ENCODE assay signal across 19 cellular contexts in genomic region chr1:47608296-47608875, GRCh38.
DNase-seq lines count a peak whose midpoint lies in the region; ATAC-seq and TF ChIP-seq lines count a peak whose summit lies in the region.
"Had no signal": no experiment of that assay in that cellular context is flagged by ENCODE, and none has a peak within 500 bp of the region (broad histone marks: within the 10 kb centered on the region; RNA-seq: fewer than 3 reads in every experiment).

No MANE protein-coding gene starts in this region.

- H3K79me2 ChIP-seq in PC-9 (ENCODE audit: low read depth), result no peaks in the 10 kb centered on the region

- POLR2A ChIA-PET in activated CD8-positive, alpha-beta T cell treated with anti-CD3 and anti-CD28 coated beads, Interleukin-2, amount 10 ng/mL, durations not matched to agents 7 days and 5 days (lab: Charles Lee), result no interaction called here
- POLR2A ChIA-PET in activated CD8-positive, alpha-beta T cell treated with anti-CD3 and anti-CD28 coated beads for 36 hours (lab: Charles Lee), result no interaction called here
- POLR2A ChIA-PET in PC-9 (lab: Charles Lee; ENCODE audit: unreplicated experiment), result no interaction called here

- no peak overlapping the region for H3K27ac Mint-ChIP-seq in activated CD8-positive, alpha-beta T cell treated with anti-CD3 and anti-CD28 coated beads, Interleukin-2, amount 10 ng/mL, durations not matched to agents 7 days and 5 days
- H3K27ac Mint-ChIP-seq in activated CD8-positive, alpha-beta T cell treated with anti-CD3 and anti-CD28 coated beads for 36 hours, result no peak overlapping the region

- no peaks in the 10 kb centered on the region for H3K4me1 Mint-ChIP-seq in activated CD8-positive, alpha-beta T cell treated with anti-CD3 and anti-CD28 coated beads, Interleukin-2, amount 10 ng/mL, durations not matched to agents 7 days and 5 days (ENCODE audit: low read depth)
- no peaks in the 10 kb centered on the region for H3K4me1 Mint-ChIP-seq in activated CD8-positive, alpha-beta T cell treated with anti-CD3 and anti-CD28 coated beads for 36 hours (ENCODE audit: low read depth)

- BruUV-seq in PC-9 (replicated peaks; lab: Mats Ljungman, UMichigan), result no TSS peak

- peaks cover 5% of the 10 kb centered on the region for H3K9me3 Mint-ChIP-seq in activated CD8-positive, alpha-beta T cell treated with anti-CD3 and anti-CD28 coated beads, Interleukin-2, amount 10 ng/mL, durations not matched to agents 7 days and 5 days (ENCODE audit: insufficient read depth)
- H3K9me3 Mint-ChIP-seq in activated CD8-positive, alpha-beta T cell treated with anti-CD3 and anti-CD28 coated beads for 36 hours, result peaks cover 6% of the 10 kb centered on the region

- no peaks in the 10 kb centered on the region for H3K36me3 Mint-ChIP-seq in activated CD8-positive, alpha-beta T cell treated with anti-CD3 and anti-CD28 coated beads, Interleukin-2, amount 10 ng/mL, durations not matched to agents 7 days and 5 days (ENCODE audit: low read depth)
- no peaks in the 10 kb centered on the region for H3K36me3 Mint-ChIP-seq in activated CD8-positive, alpha-beta T cell treated with anti-CD3 and anti-CD28 coated beads for 36 hours (ENCODE audit: low read depth)

- no peak for ATAC-seq in activated CD8-positive, alpha-beta T cell treated with anti-CD3 and anti-CD28 coated beads, Interleukin-2, amount 10 ng/mL, durations not matched to agents 7 days and 5 days
- no peak for ATAC-seq in activated CD8-positive, alpha-beta T cell treated with anti-CD3 and anti-CD28 coated beads for 36 hours
- ATAC-seq in lung (ENCODE audit: insufficient read depth, low FRiP score), result no peak

- H3K4me3 ChIP-seq in coronary artery (no peak overlapping the region), lung (no peak overlapping the region), vagina (no peak overlapping the region), PC-9 (no peak overlapping the region)

- H3K27me3 ChIP-seq in lung (ENCODE audit: control insufficient read depth, insufficient read depth) (no peaks in the 10 kb centered on the region), vagina (no peaks in the 10 kb centered on the region), PC-9 (ENCODE audit: insufficient read depth, low read depth) (no peaks in the 10 kb centered on the region)
- H3K27me3 ChIP-seq: BE2C had no signal

- H3K9me3 ChIP-seq in lung (ENCODE audit: control insufficient read depth in 2 of 2, insufficient read depth in 1 of 2, low read length in 1 of 2) (peaks cover 0 to 6% of the 10 kb centered on the region in 2 donors), vagina (no peaks in the 10 kb centered on the region), PC-9 (ENCODE audit: insufficient read depth, low read depth) (peaks cover 7% of the 10 kb centered on the region; the same call in 1 of the 2 replicates)
- H3K9me3 ChIP-seq: BE2C had no signal

- H3K27ac ChIP-seq in coronary artery, result no peak overlapping the region
- no peak overlapping the region for H3K27ac ChIP-seq in lung (ENCODE audit: low read depth in 1 of 2, low read length in 1 of 2)
- no peak overlapping the region for H3K27ac ChIP-seq in vagina
- no peak overlapping the region for H3K27ac ChIP-seq in PC-9

- H3K4me2 ChIP-seq in PC-9, result no peak overlapping the region

- H3F3A ChIP-seq in PC-9 (ENCODE audit: insufficient read depth, low read depth), result no peaks in the 10 kb centered on the region

- no peak for TF ChIP-seq POLR2A in vagina (IDR thresholded peaks at IDR 0.05)

- TF ChIP-seq CTCF in activated CD8-positive, alpha-beta T cell treated with anti-CD3 and anti-CD28 coated beads for 36 hours (IDR thresholded peaks at IDR 0.05), result no peak
- TF ChIP-seq CTCF in coronary artery (IDR thresholded peaks at IDR 0.05) (no peak), lung (IDR thresholded peaks at IDR 0.05; ENCODE audit: control extremely low read depth, extremely low read depth) (no peak), vagina (IDR thresholded peaks at IDR 0.05) (no peak), PC-9 (conservative IDR thresholded peaks at IDR 0.05) (no peak)

- H3K27me3 Mint-ChIP-seq in activated CD8-positive, alpha-beta T cell treated with anti-CD3 and anti-CD28 coated beads, Interleukin-2, amount 10 ng/mL, durations not matched to agents 7 days and 5 days (ENCODE audit: low read depth), result peaks cover 25% of the 10 kb centered on the region
- peaks cover 17% of the 10 kb centered on the region for H3K27me3 Mint-ChIP-seq in activated CD8-positive, alpha-beta T cell treated with anti-CD3 and anti-CD28 coated beads for 36 hours

- CTCF ChIA-PET in activated CD8-positive, alpha-beta T cell treated with anti-CD3 and anti-CD28 coated beads, Interleukin-2, amount 10 ng/mL, durations not matched to agents 7 days and 5 days (lab: Charles Lee), result no interaction called here
- CTCF ChIA-PET in activated CD8-positive, alpha-beta T cell treated with anti-CD3 and anti-CD28 coated beads for 36 hours (lab: Charles Lee), result no interaction called here
- CTCF ChIA-PET in PC-9 (lab: Charles Lee), result no interaction called here

- no peaks in the 10 kb centered on the region for H3K9me2 ChIP-seq in PC-9 (ENCODE audit: insufficient read depth)

- no peaks in the 10 kb centered on the region for H3K36me3 ChIP-seq in lung (ENCODE audit: control insufficient read depth in 2 of 2, insufficient read depth in 2 of 2, low read length in 2 of 2)
- H3K36me3 ChIP-seq in vagina, result no peaks in the 10 kb centered on the region
- H3K36me3 ChIP-seq in PC-9 (ENCODE audit: low read depth), result no peaks in the 10 kb centered on the region
- H3K36me3 ChIP-seq: BE2C had no signal

- no peaks in the 10 kb centered on the region for H3K4me1 ChIP-seq in lung (ENCODE audit: control insufficient read depth in 2 of 2, insufficient read depth in 2 of 2, low read length in 2 of 2)
- no peaks in the 10 kb centered on the region for H3K4me1 ChIP-seq in vagina
- H3K4me1 ChIP-seq in PC-9 (replicated peaks; ENCODE audit: insufficient read depth), result no peaks in the 10 kb centered on the region
- H3K4me1 ChIP-seq: BE2C had no signal

- H2AFZ ChIP-seq in PC-9, result no peak overlapping the region

- intact Hi-C loops in activated CD8-positive, alpha-beta T cell treated with anti-CD3 and anti-CD28 coated beads for 36 hours (cut with micrococcal nuclease), result no loop called here
- intact Hi-C loops in vagina (cut with DNase I) (no loop called here), PC-9 (cut with micrococcal nuclease; ENCODE audit: unreplicated experiment) (no loop called here)

- WGBS in lung, 2 donors, result 93 to 95% methylated on average over 7 of the region's 7 CpGs

- peak; percentile 3 for DNase-seq in activated CD8-positive, alpha-beta T cell treated with anti-CD3 and anti-CD28 coated beads, Interleukin-2, amount 10 ng/mL, durations not matched to agents 7 days and 5 days
- no peak for DNase-seq in activated CD8-positive, alpha-beta T cell treated with anti-CD3 and anti-CD28 coated beads for 36 hours
- peak; percentile 14 for DNase-seq in coronary artery (ENCODE audit: low spot score)
- DNase-seq in lung (ENCODE audit: low spot score), result peak; percentile 21
- DNase-seq in vagina (ENCODE audit: extremely low spot score in 2 of 2), result peak; percentile 60 to 77
- no peak for DNase-seq in activated CD4-positive, alpha-beta T cell treated with anti-CD3 and anti-CD28 coated beads for 48 hours
- no peak for DNase-seq in PC-9
- no peak for DNase-seq in COLO829 (ENCODE audit: low spot score)
- DNase-seq: 8988T, ACHN, BE2C, KBM-7, MV-4-11, NCI-H1105 treated with DMSO at 0.1 percent for 48 hours, NCI-H146, NCI-H1930, NCI-H2107, NCI-H524 treated with DMSO at 0.1 percent for 48 hours, NCI-H774 had no signal

- no peaks in the 10 kb centered on the region for H4K20me1 ChIP-seq in PC-9 (ENCODE audit: insufficient read depth)

- no peak overlapping the region for H3K4me3 Mint-ChIP-seq in activated CD8-positive, alpha-beta T cell treated with anti-CD3 and anti-CD28 coated beads, Interleukin-2, amount 10 ng/mL, durations not matched to agents 7 days and 5 days
- H3K4me3 Mint-ChIP-seq in activated CD8-positive, alpha-beta T cell treated with anti-CD3 and anti-CD28 coated beads for 36 hours, result no peak overlapping the region

Comparison
In these comparisons a context has a peak if more than half of its experiments do, and no peak if none do; other contexts are left out.
1. DNase-seq: peak in activated CD8-positive, alpha-beta T cell treated with anti-CD3 and anti-CD28 coated beads, Interleukin-2, amount 10 ng/mL, durations not matched to agents 7 days and 5 days (single experiment), coronary artery (single experiment), lung (single experiment) and vagina (2 of 2); none in activated CD8-positive, alpha-beta T cell treated with anti-CD3 and anti-CD28 coated beads for 36 hours (single experiment), activated CD4-positive, alpha-beta T cell treated with anti-CD3 and anti-CD28 coated beads for 48 hours (single experiment), PC-9 (0 of 2) and COLO829 (single experiment).